Comparison of ENCODE assay signal across 1 cellular context in the genomic region with DNA sequence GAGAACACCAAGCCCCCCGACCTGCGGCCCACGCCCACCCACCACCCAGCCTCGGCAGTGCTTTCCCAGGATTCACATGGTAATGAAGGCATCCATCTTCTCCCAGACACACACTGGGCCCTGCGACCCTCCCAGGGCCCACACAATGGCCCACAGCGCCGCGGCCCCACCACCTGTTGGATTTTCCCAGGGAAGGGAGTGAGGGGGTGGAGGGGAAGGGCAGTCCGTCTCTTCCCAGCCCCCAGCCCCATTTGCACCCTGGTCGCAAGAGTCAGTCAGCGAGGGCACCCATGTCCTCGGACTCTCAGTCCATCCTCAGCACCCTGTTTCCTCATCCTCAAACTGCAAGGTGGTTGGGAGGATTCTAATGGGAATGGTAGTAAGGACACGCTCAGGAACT.
TF ChIP-seq lines count a peak whose summit lies in the region.

No MANE protein-coding gene starts in this region.

TF ChIP-seq in GM23338, 12 proteins besides CTCF, POLR2A, EP300 and RAD21 (continued from another document):
- TF ChIP-seq, protein P1, sequence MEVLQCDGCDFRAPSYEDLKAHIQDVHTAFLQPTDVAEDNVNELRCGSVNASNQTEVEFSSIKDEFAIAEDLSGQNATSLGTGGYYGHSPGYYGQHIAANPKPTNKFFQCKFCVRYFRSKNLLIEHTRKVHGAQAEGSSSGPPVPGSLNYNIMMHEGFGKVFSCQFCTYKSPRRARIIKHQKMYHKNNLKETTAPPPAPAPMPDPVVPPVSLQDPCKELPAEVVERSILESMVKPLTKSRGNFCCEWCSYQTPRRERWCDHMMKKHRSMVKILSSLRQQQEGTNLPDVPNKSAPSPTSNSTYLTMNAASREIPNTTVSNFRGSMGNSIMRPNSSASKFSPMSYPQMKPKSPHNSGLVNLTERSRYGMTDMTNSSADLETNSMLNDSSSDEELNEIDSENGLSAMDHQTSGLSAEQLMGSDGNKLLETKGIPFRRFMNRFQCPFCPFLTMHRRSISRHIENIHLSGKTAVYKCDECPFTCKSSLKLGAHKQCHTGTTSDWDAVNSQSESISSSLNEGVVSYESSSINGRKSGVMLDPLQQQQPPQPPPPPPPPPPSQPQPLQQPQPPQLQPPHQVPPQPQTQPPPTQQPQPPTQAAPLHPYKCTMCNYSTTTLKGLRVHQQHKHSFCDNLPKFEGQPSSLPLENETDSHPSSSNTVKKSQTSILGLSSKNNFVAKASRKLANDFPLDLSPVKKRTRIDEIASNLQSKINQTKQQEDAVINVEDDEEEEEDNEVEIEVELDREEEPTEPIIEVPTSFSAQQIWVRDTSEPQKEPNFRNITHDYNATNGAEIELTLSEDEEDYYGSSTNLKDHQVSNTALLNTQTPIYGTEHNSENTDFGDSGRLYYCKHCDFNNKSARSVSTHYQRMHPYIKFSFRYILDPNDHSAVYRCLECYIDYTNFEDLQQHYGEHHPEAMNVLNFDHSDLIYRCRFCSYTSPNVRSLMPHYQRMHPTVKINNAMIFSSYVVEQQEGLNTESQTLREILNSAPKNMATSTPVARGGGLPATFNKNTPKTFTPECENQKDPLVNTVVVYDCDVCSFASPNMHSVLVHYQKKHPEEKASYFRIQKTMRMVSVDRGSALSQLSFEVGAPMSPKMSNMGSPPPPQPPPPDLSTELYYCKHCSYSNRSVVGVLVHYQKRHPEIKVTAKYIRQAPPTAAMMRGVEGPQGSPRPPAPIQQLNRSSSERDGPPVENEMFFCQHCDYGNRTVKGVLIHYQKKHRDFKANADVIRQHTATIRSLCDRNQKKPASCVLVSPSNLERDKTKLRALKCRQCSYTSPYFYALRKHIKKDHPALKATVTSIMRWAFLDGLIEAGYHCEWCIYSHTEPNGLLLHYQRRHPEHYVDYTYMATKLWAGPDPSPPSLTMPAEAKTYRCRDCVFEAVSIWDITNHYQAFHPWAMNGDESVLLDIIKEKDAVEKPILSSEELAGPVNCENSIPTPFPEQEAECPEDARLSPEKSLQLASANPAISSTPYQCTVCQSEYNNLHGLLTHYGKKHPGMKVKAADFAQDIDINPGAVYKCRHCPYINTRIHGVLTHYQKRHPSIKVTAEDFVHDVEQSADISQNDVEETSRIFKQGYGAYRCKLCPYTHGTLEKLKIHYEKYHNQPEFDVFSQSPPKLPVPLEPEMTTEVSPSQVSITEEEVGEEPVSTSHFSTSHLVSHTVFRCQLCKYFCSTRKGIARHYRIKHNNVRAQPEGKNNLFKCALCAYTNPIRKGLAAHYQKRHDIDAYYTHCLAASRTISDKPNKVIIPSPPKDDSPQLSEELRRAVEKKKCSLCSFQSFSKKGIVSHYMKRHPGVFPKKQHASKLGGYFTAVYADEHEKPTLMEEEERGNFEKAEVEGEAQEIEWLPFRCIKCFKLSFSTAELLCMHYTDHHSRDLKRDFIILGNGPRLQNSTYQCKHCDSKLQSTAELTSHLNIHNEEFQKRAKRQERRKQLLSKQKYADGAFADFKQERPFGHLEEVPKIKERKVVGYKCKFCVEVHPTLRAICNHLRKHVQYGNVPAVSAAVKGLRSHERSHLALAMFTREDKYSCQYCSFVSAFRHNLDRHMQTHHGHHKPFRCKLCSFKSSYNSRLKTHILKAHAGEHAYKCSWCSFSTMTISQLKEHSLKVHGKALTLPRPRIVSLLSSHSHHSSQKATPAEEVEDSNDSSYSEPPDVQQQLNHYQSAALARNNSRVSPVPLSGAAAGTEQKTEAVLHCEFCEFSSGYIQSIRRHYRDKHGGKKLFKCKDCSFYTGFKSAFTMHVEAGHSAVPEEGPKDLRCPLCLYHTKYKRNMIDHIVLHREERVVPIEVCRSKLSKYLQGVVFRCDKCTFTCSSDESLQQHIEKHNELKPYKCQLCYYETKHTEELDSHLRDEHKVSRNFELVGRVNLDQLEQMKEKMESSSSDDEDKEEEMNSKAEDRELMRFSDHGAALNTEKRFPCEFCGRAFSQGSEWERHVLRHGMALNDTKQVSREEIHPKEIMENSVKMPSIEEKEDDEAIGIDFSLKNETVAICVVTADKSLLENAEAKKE (CRISPR knock-in tag; IDR thresholded peaks at IDR 0.05): no peak
- TF ChIP-seq CREB1 (CRISPR knock-in tag; IDR thresholded peaks at IDR 0.05; ENCODE audit: low read depth) (no peak), STAT1 (IDR thresholded peaks at IDR 0.05; ENCODE audit: unreplicated experiment) (no peak), ZNF331 (CRISPR knock-in tag; IDR thresholded peaks at IDR 0.05; ENCODE audit: low read depth) (no peak)
- TF ChIP-seq, protein P2, sequence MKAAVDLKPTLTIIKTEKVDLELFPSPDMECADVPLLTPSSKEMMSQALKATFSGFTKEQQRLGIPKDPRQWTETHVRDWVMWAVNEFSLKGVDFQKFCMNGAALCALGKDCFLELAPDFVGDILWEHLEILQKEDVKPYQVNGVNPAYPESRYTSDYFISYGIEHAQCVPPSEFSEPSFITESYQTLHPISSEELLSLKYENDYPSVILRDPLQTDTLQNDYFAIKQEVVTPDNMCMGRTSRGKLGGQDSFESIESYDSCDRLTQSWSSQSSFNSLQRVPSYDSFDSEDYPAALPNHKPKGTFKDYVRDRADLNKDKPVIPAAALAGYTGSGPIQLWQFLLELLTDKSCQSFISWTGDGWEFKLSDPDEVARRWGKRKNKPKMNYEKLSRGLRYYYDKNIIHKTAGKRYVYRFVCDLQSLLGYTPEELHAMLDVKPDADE (IDR thresholded peaks at IDR 0.05): no peak
